In genomic region chr17:36591434-36592315, GRCh38 we compare ENCODE assay signal across 8 cellular contexts. TPM values are rescaled to one million over a fixed set of nuclear protein-coding genes. Genes with fewer than 3 reads are reported as not detected.
DNase-seq lines count a peak whose midpoint lies in the region; ATAC-seq and TF ChIP-seq lines count a peak whose summit lies in the region.

Gene DHRS11, plus strand, starts transcription at chr17:36591879. Its CDS starts 131 bp downstream, at chr17:36592010.

- peaks cover 35% of the 10 kb centered on the region for H3K4me1 Mint-ChIP-seq in activated naive CD8-positive, alpha-beta T cell treated with anti-CD3 and anti-CD28 coated beads, Interleukin-2, amount 50 U/mL, for 24 hours

- H3K36me3 ChIP-seq in H7 (replicated peaks; ENCODE audit: control insufficient read depth, insufficient read depth, low read length) (peaks cover 7% of the 10 kb centered on the region), SU-DHL-6 (ENCODE audit: low read length) (peaks cover 11% of the 10 kb centered on the region; the same call in 1 of the 2 replicates), tibial artery (peaks cover 15 to 30% (median 17%) of the 10 kb centered on the region in 3 donors)

- H3K9ac ChIP-seq in SU-DHL-6 (ENCODE audit: low read length), result peak within 1 kb of the TSS; percentile 81

- H3K27me3 Mint-ChIP-seq in activated naive CD8-positive, alpha-beta T cell treated with anti-CD3 and anti-CD28 coated beads, Interleukin-2, amount 50 U/mL, for 24 hours, result no peaks in the 10 kb centered on the region

- H4K20me1 ChIP-seq in SU-DHL-6 (ENCODE audit: low read depth, low read length), result no peaks in the 10 kb centered on the region

- H3K4me1 ChIP-seq in tibial artery, result peaks cover 0 to 25% (median 16%) of the 10 kb centered on the region in 4 donors

- peaks cover 34% of the 10 kb centered on the region for H3K36me3 Mint-ChIP-seq in activated naive CD8-positive, alpha-beta T cell treated with anti-CD3 and anti-CD28 coated beads, Interleukin-2, amount 50 U/mL, for 24 hours (ENCODE audit: low read depth)

- TF ChIP-seq CTCF in SU-DHL-6 (IDR thresholded peaks at IDR 0.05; ENCODE audit: insufficient read depth, low read length, poor library complexity, severe bottlenecking) (no peak), tibial artery (IDR thresholded peaks at IDR 0.05) (no peak)

- peak; percentile 84 for DNase-seq in ELR (ENCODE audit: low read depth)
- DNase-seq in H7, result peak; percentile 99
- peak; percentile 80 for DNase-seq in NAMALWA (ENCODE audit: low spot score)
- peak; percentile 89 for DNase-seq in activated naive CD8-positive, alpha-beta T cell treated with anti-CD3 and anti-CD28 coated beads, Interleukin-2, amount 50 U/mL, for 24 hours
- peak; percentile 92 for DNase-seq in cardiac septum (ENCODE audit: low spot score)
- peak; percentile 58 for DNase-seq in pons (ENCODE audit: low spot score)
- peak; percentile 76 to 90 for DNase-seq in tibial artery

- no peaks in the 10 kb centered on the region for H3K79me2 ChIP-seq in SU-DHL-6 (ENCODE audit: insufficient read depth, low read length)

- intact Hi-C loops in cardiac septum (cut with DNase I), result loop anchor here (5.0 kb wide), 1 partner anchor 44 kb away; no protein-coding TSS in a partner anchor
- intact Hi-C loops in tibial artery (cut with DNase I; ENCODE audit: low total_unique reads), result loop anchor here (5.0 to 10.0 kb wide), 3 partner anchors 44 to 1607 kb away; partner anchors contain the start of genes AATF and LIG3

- H3K27ac ChIP-seq in SU-DHL-6 (ENCODE audit: low read depth, low read length) (peak within 1 kb of the TSS; percentile 29), tibial artery (peak within 1 kb of the TSS; percentile 53 to 65)

- H3K27ac Mint-ChIP-seq in activated naive CD8-positive, alpha-beta T cell treated with anti-CD3 and anti-CD28 coated beads, Interleukin-2, amount 50 U/mL, for 24 hours, result peak within 1 kb of the TSS; percentile 59

- peak; percentile 96 for ATAC-seq in activated naive CD8-positive, alpha-beta T cell treated with anti-CD3 and anti-CD28 coated beads, Interleukin-2, amount 50 U/mL, for 24 hours

- H3K9me3 ChIP-seq in SU-DHL-6 (ENCODE audit: insufficient read depth, low read length) (no peaks in the 10 kb centered on the region), tibial artery (no peaks in the 10 kb centered on the region)

- H3K27me3 ChIP-seq in H7 (ENCODE audit: control insufficient read depth, insufficient read depth, low read length) (no peaks in the 10 kb centered on the region), SU-DHL-6 (ENCODE audit: low read length) (no peaks in the 10 kb centered on the region), tibial artery (no peaks in the 10 kb centered on the region)

- H3K4me2 ChIP-seq in SU-DHL-6 (ENCODE audit: low read depth, low read length, poor library complexity, severe bottlenecking), result peak within 1 kb of the TSS; percentile 83

- peak within 1 kb of the TSS; percentile 58 for H2AFZ ChIP-seq in SU-DHL-6 (ENCODE audit: low read depth, low read length, severe bottlenecking)

- H3K4me3 Mint-ChIP-seq in activated naive CD8-positive, alpha-beta T cell treated with anti-CD3 and anti-CD28 coated beads, Interleukin-2, amount 50 U/mL, for 24 hours, result peak within 1 kb of the TSS; percentile 81

- peak within 1 kb of the TSS; percentile 79 for H3K4me3 ChIP-seq in H7 (ENCODE audit: insufficient read depth, low read depth, low read length)
- peak within 1 kb of the TSS; percentile 76 for H3K4me3 ChIP-seq in SU-DHL-6 (ENCODE audit: insufficient read depth, low read length, poor library complexity, severe bottlenecking)
- H3K4me3 ChIP-seq in tibial artery, result peak within 1 kb of the TSS; percentile 73 to 86

- peaks cover 30% of the 10 kb centered on the region for H3F3A ChIP-seq in SU-DHL-6 (ENCODE audit: insufficient read depth)

- H3K9me3 Mint-ChIP-seq in activated naive CD8-positive, alpha-beta T cell treated with anti-CD3 and anti-CD28 coated beads, Interleukin-2, amount 50 U/mL, for 24 hours, result no peaks in the 10 kb centered on the region

- H3K9me2 ChIP-seq in SU-DHL-6 (replicated peaks; ENCODE audit: insufficient read depth, low read length), result no peaks in the 10 kb centered on the region

RNA-seq across cellular contexts. Expression of gene DHRS11, which starts in this region (rescaled TPM):
- total RNA-seq in H7 (2014; rRNA removed; shearing (Covaris generic)), result 38.6 and 46.9 TPM in 2 replicates
- 15.3 TPM for total RNA-seq in cardiac septum

Comparison
In these comparisons a context has a peak if more than half of its experiments do, and no peak if none do; other contexts are left out.
1. Peak in every context shown above with its lines: DNase-seq, ATAC-seq, H3K4me3 ChIP-seq and H3K27ac ChIP-seq.